5 cellular contexts compared by ENCODE assay signal in the genomic region with DNA sequence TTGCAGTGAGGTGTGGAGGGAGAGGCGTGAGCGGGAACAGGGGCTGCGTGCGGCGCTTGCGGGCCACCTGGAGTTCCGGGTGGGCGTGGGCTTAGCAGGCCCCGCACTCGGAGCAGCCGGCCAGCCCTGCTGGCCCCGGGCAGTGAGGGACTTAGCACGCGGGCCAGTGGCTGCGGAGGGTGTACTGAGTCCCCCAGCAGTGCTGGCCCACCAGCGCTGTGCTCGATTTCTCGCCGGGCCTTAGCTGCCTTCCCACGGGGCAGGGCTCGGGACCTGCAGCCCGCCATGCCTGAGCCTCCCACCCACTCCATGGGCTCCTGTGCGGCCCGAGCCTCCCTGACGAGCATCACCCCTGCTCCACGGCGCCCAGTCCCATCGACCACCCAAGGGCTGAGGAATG. TPM values are rescaled to one million over a fixed set of nuclear protein-coding genes. Genes with fewer than 3 reads are reported as not detected.
"Had no signal": no experiment of that assay in that cellular context is flagged by ENCODE, and none has a peak within 500 bp of the region (broad histone marks: within the 10 kb centered on the region; RNA-seq: fewer than 3 reads in every experiment).

No MANE protein-coding gene starts in this region.

RNA-seq across cellular contexts. Expression of gene CCDC38, which starts 26.7 kb away (rescaled TPM):
- total RNA-seq: activated CD4-positive, alpha-beta memory T cell treated with anti-CD3 and anti-CD28 coated beads, Interleukin-2, amount 10 ng/mL, durations not matched to agents 7 days and 5 days; activated CD4-positive, alpha-beta T cell treated with anti-CD3 and anti-CD28 coated beads, Interleukin-2, amount 10 ng/mL, durations not matched to agents 24 days and 14 days; activated CD4-positive, alpha-beta T cell treated with anti-CD3 and anti-CD28 coated beads, Interleukin-2, amount 10 ng/mL, durations not matched to agents 7 days and 5 days; activated CD8-positive, alpha-beta T cell treated with anti-CD3 and anti-CD28 coated beads, Interleukin-2, amount 10 ng/mL, durations not matched to agents 7 days and 5 days; WTC11 had no signal
